12 cellular contexts compared by ENCODE assay signal in the genomic region with DNA sequence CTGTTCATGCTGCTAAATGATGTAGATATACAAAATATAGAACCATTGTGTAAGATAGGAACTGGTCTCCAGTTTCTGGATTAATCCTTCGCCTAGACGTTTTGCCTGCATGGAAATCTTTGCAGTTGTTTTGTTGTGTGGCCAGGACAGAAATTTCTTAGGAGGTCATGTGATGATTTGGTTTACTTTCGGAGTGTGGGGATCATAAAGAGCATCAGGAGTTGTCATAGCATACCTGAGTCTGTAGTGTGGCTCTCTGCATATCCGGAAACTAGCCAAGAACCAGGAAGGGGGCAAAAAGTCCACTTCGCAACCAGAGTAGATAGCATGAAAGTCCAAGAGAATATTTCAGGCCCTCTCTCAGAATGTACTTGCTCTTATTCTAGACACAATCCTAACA. TPM values are rescaled to one million over a fixed set of nuclear protein-coding genes. Genes with fewer than 3 reads are reported as not detected.
A peak's percentile ranks its signal among the peaks of the same experiment; 100 is the strongest.
DNase-seq lines count a peak whose midpoint lies in the region; ATAC-seq and TF ChIP-seq lines count a peak whose summit lies in the region.
"Had no signal": no experiment of that assay in that cellular context is flagged by ENCODE, and none has a peak within 500 bp of the region (broad histone marks: within the 10 kb centered on the region; RNA-seq: fewer than 3 reads in every experiment).

No MANE protein-coding gene starts in this region.

- peaks cover 3 to 64% (median 38%) of the 10 kb centered on the region in 12 donors for H3K4me1 ChIP-seq in heart left ventricle
- no peaks in the 10 kb centered on the region for H3K4me1 ChIP-seq in colonic mucosa
- H3K4me1 ChIP-seq in muscle layer of duodenum (ENCODE audit: control insufficient read depth in 1 of 2, insufficient read depth in 2 of 2, low read length in 2 of 2), result peaks cover 0 to 10% of the 10 kb centered on the region in 2 donors
- no peaks in the 10 kb centered on the region for H3K4me1 ChIP-seq in uterus

- TF ChIP-seq CTCF in heart left ventricle (IDR thresholded peaks at IDR 0.05) (no peak), colonic mucosa (IDR thresholded peaks at IDR 0.05) (no peak), uterus (IDR thresholded peaks at IDR 0.05) (no peak)

- intact Hi-C loops in heart left ventricle (cut with DNase I), result loop anchor here in 5 of 10 donors (2.0 to 10.0 kb wide), 5 partner anchors 37 to 121 kb away; no protein-coding TSS in a partner anchor
- intact Hi-C loops in Right ventricle myocardium inferior (cut with DNase I), result no loop called here
- intact Hi-C loops in colonic mucosa (cut with DNase I), result no loop called here
- intact Hi-C loops in uterus (cut with DNase I; ENCODE audit: low total_unique reads), result no loop called here

- H3K9me3 ChIP-seq in heart left ventricle (peaks cover 0 to 16% (median 0%) of the 10 kb centered on the region in 12 donors), colonic mucosa (no peaks in the 10 kb centered on the region), muscle layer of duodenum (ENCODE audit: control insufficient read depth in 1 of 2, low read length in 2 of 2) (peaks cover 0 to 4% of the 10 kb centered on the region in 2 donors), uterus (no peaks in the 10 kb centered on the region)
- H3K9me3 ChIP-seq: thyroid gland had no signal

- H3K4me3 ChIP-seq in heart left ventricle, result peak overlapping the region in 8 of 12 donors; percentile 58 to 91 (median 80)
- H3K4me3 ChIP-seq in colonic mucosa, result no peak overlapping the region
- H3K4me3 ChIP-seq in muscle layer of duodenum (ENCODE audit: low read depth in 1 of 2, low read length in 2 of 2), result peak overlapping the region; percentile 63 to 87
- H3K4me3 ChIP-seq in uterus, result no peak overlapping the region
- H3K4me3 ChIP-seq: thyroid gland had no signal

- H3K27me3 ChIP-seq in heart left ventricle (no peaks in the 10 kb centered on the region), colonic mucosa (no peaks in the 10 kb centered on the region), muscle layer of duodenum (ENCODE audit: low read depth, low read length) (no peaks in the 10 kb centered on the region), uterus (no peaks in the 10 kb centered on the region)
- H3K27me3 ChIP-seq: thyroid gland had no signal

- H3K36me3 ChIP-seq in heart left ventricle, result peaks cover 0 to 23% (median 5%) of the 10 kb centered on the region in 9 donors
- no peaks in the 10 kb centered on the region for H3K36me3 ChIP-seq in colonic mucosa
- H3K36me3 ChIP-seq in muscle layer of duodenum (ENCODE audit: control insufficient read depth in 1 of 2, insufficient read depth in 2 of 2, low read length in 2 of 2), result peaks cover 0 to 9% of the 10 kb centered on the region in 2 donors
- H3K36me3 ChIP-seq in uterus, result no peaks in the 10 kb centered on the region
- H3K36me3 ChIP-seq: thyroid gland had no signal

- H3K9ac ChIP-seq in colonic mucosa (ENCODE audit: low read depth in 2 of 2, low read length in 2 of 2), result no peak overlapping the region

- DNase-seq in heart left ventricle (no peak), Right ventricle myocardium inferior (ENCODE audit: missing footprints) (no peak), colonic mucosa (no peak), uterus (no peak), glomerular visceral epithelial cell (ENCODE audit: extremely low spot score) (no peak), MV-4-11 (lab: John Stamatoyannopoulos, UW) (no peak)
- no peak for DNase-seq in activated T-cell treated with anti-CD3 and anti-CD28 coated beads, Interleukin-2, amount 50 U/mL, for 1 hour
- DNase-seq: activated CD4-positive, CD25-positive, alpha-beta regulatory T cell treated with anti-CD3 and anti-CD28 coated beads, Interleukin-2, amount 50 U/mL, for 72 hours; activated T-cell treated with anti-CD3 and anti-CD28 coated beads, Interleukin-2, amount 50 U/mL, for 24 hours; MM.1S; thyroid gland had no signal

- H3K27ac ChIP-seq in heart left ventricle, result peak overlapping the region in 10 of 12 donors; percentile 8 to 100 (median 94)
- peak overlapping the region; percentile 5 for H3K27ac ChIP-seq in colonic mucosa
- peak overlapping the region; percentile 83 for H3K27ac ChIP-seq in muscle layer of duodenum (ENCODE audit: low read length)
- H3K27ac ChIP-seq in uterus, result peak overlapping the region; percentile 100
- H3K27ac ChIP-seq: thyroid gland had no signal

- TF ChIP-seq POLR2A in heart left ventricle (IDR thresholded peaks at IDR 0.05) (no peak), uterus (IDR thresholded peaks at IDR 0.05) (no peak)

- no peak for ATAC-seq in heart left ventricle
- ATAC-seq in Right ventricle myocardium inferior, result no peak

- WGBS in heart left ventricle, 4 donors, result 46 to 64% (median 55%) methylated on average over 5 of the region's 5 CpGs

RNA-seq across cellular contexts. Expression of a gene that starts 3.1 kb away (rescaled TPM):
- total RNA-seq in heart left ventricle, result 100 to 1,000 TPM in 8 of 9 donors, 10 to 100 TPM in 1; 95.7 to 247 (median 159) TPM
- 10 to 100 TPM; 45.0 to 63.6 TPM for polyA plus RNA-seq in heart left ventricle
- total RNA-seq in Right ventricle myocardium inferior, result 128 TPM
- 10 to 100 TPM in 1 of 2 donors, 1 to 10 TPM in 1; 5.6 to 31.3 TPM for total RNA-seq in colonic mucosa
- 10 to 100 TPM; 46.9 to 67.8 (median 55.0) TPM for total RNA-seq in uterus

Comparison
In these comparisons a context has a peak if more than half of its experiments do, and no peak if none do; other contexts are left out.
1. H3K27ac ChIP-seq: peak in every context shown above with its lines; median percentile 100 in uterus; 94 in heart left ventricle; 83 in muscle layer of duodenum; 5 in colonic mucosa.
2. H3K4me3 ChIP-seq: peak in heart left ventricle (8 of 12) and muscle layer of duodenum (2 of 2); none in colonic mucosa (single experiment) and uterus (0 of 2).